8 cellular contexts compared by ENCODE assay signal in genomic region chr7:135977742-135978066, GRCh38. TPM values are rescaled to one million over a fixed set of nuclear protein-coding genes. Genes with fewer than 3 reads are reported as not detected.
DNase-seq lines count a peak whose midpoint lies in the region; ATAC-seq, FAIRE-seq and TF ChIP-seq lines count a peak whose summit lies in the region.

No MANE protein-coding gene starts in this region.

- FAIRE-seq in GM12892 (lab: Jason Lieb, UNC) (peak; percentile 42), small intestine (lab: Jason Lieb, UNC) (no peak)

- 41 to 54% (median 42%) methylated on average over 6 of the region's 6 CpGs for WGBS in small intestine, 3 donors

- H3K4me1 ChIP-seq in rectal smooth muscle tissue (ENCODE audit: control insufficient read depth, insufficient read depth, low read length): peaks cover 8% of the 10 kb centered on the region
- H3K4me1 ChIP-seq in small intestine (ENCODE audit: control insufficient read depth in 2 of 2, insufficient read depth in 1 of 2, low read depth in 1 of 2, low read length in 1 of 2): peaks cover 2 to 13% of the 10 kb centered on the region in 2 donors

- H3K27me3 ChIP-seq in SU-DHL-6 (ENCODE audit: low read length) (no peaks in the 10 kb centered on the region), rectal smooth muscle tissue (ENCODE audit: control insufficient read depth, insufficient read depth, low read length) (no peaks in the 10 kb centered on the region), small intestine (ENCODE audit: control insufficient read depth in 2 of 2, insufficient read depth in 2 of 2, low read length in 2 of 2) (no peaks in the 10 kb centered on the region)

- H3K36me3 ChIP-seq in SU-DHL-6 (ENCODE audit: low read length): peaks cover 12% of the 10 kb centered on the region; the same call in 1 of the 2 replicates
- no peaks in the 10 kb centered on the region for H3K36me3 ChIP-seq in rectal smooth muscle tissue (ENCODE audit: control insufficient read depth, insufficient read depth, low read length)
- H3K36me3 ChIP-seq in small intestine (ENCODE audit: control insufficient read depth in 2 of 2, insufficient read depth in 2 of 2, low read length in 2 of 2): peaks cover 0 to under 1% of the 10 kb centered on the region in 2 donors

- no peak for TF ChIP-seq CTCF in SU-DHL-6 (IDR thresholded peaks at IDR 0.05; ENCODE audit: insufficient read depth, low read length, poor library complexity, severe bottlenecking)
- TF ChIP-seq CTCF in fibroblast of pulmonary artery (IDR thresholded peaks at IDR 0.05; ENCODE audit: low read length, missing control alignments): no peak

- no peaks in the 10 kb centered on the region for H3F3A ChIP-seq in SU-DHL-6 (ENCODE audit: insufficient read depth)

- peaks cover 28% of the 10 kb centered on the region for H4K20me1 ChIP-seq in SU-DHL-6 (ENCODE audit: low read depth, low read length)

- peak overlapping the region; percentile 95 for H3K4me2 ChIP-seq in SU-DHL-6 (ENCODE audit: low read depth, low read length, poor library complexity, severe bottlenecking)

- peak overlapping the region; percentile 93 for H3K4me3 ChIP-seq in SU-DHL-6 (ENCODE audit: insufficient read depth, low read length, poor library complexity, severe bottlenecking)
- H3K4me3 ChIP-seq in fibroblast of pulmonary artery (replicated peaks; ENCODE audit: low read depth, low read length): peak overlapping the region; percentile 95
- H3K4me3 ChIP-seq in rectal smooth muscle tissue (ENCODE audit: low read length): peak overlapping the region; percentile 84
- H3K4me3 ChIP-seq in small intestine (ENCODE audit: low read depth in 1 of 2, low read length in 2 of 2): peak overlapping the region in 1 of 2 donors; percentile 89

- H3K9me3 ChIP-seq in SU-DHL-6 (ENCODE audit: insufficient read depth, low read length): no peaks in the 10 kb centered on the region
- H3K9me3 ChIP-seq in small intestine (ENCODE audit: control insufficient read depth, low read depth): no peaks in the 10 kb centered on the region

- H3K27ac ChIP-seq in SU-DHL-6 (ENCODE audit: low read depth, low read length) (no peak overlapping the region; the same call in 1 of the 2 replicates), rectal smooth muscle tissue (ENCODE audit: low read depth, low read length) (peak overlapping the region; percentile 86), small intestine (ENCODE audit: low read depth in 1 of 2, low read length in 1 of 2) (no peak overlapping the region)

- peaks cover 44% of the 10 kb centered on the region for H3K79me2 ChIP-seq in SU-DHL-6 (ENCODE audit: insufficient read depth, low read length)

- peak overlapping the region; percentile 85 for H3K9ac ChIP-seq in SU-DHL-6 (ENCODE audit: low read length)
- H3K9ac ChIP-seq in rectal smooth muscle tissue (ENCODE audit: low read length): peak overlapping the region; percentile 32

- ATAC-seq in GM19455 (IDR thresholded peaks at IDR 0.05; ENCODE audit: unreplicated experiment) (no peak), GM18861 (IDR thresholded peaks at IDR 0.05; ENCODE audit: unreplicated experiment) (no peak)

- H3K9me2 ChIP-seq in SU-DHL-6 (replicated peaks; ENCODE audit: insufficient read depth, low read length): no peaks in the 10 kb centered on the region

- peak overlapping the region; percentile 90 for H2AFZ ChIP-seq in SU-DHL-6 (ENCODE audit: low read depth, low read length, severe bottlenecking)

- DNase-seq in GM12892 (ENCODE audit: insufficient read length) (no peak), fibroblast of pulmonary artery (ENCODE audit: low read depth) (no peak), small intestine (no peak), NCI-H1092 (lab: John Stamatoyannopoulos, UW) (no peak)

- TF ChIP-seq POLR2A in GM12892 (IDR thresholded peaks at IDR 0.05; ENCODE audit: low read depth, low read length): no peak

RNA-seq across cellular contexts. Expression of gene MTPN, which starts 0.5 kb away (rescaled TPM):
- polyA plus RNA-seq in GM12892 (2012; ENCODE audit: missing spikeins): 62.5 TPM
- polyA plus RNA-seq in small intestine: 10 to 100 TPM; 56.7 to 65.1 (median 59.7) TPM
